In the genomic region with DNA sequence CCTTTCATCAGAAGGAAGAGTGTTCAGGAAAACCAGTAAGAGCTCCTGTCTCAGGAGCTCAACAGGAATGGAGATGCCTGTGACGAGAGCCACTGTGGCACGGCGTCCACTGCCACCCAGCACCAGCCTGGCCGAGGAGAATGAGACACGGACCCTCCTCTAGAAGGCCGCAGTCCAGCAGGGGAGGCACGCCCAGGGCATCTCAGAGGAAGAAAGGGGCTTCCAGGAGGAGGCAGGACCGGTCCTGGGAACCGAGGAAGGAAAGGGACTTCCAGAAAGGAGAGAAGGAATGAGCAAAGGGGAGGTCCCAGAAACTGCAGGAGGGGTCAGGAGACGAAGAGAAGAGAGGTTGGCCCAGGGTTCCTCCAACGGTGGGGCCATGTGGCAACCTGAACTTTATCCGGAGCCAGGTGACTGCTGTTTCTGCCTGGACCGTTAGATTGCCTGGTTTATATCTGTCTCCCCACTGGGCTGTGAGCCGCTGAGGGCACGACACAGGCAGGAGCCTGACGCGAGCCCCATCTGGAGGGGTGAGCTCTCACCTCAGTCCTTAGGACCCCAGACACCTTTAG, we compare ENCODE assay signal across 8 cellular contexts. TPM values are rescaled to one million over a fixed set of nuclear protein-coding genes. Genes with fewer than 3 reads are reported as not detected.
DNase-seq lines count a peak whose midpoint lies in the region; ATAC-seq and TF ChIP-seq lines count a peak whose summit lies in the region.

No MANE protein-coding gene starts in this region.

- peak overlapping the region; percentile 65 for H3K4me3 ChIP-seq in lower lobe of right lung

- H3K27ac Mint-ChIP-seq in activated naive CD8-positive, alpha-beta T cell treated with anti-CD3 and anti-CD28 coated beads for 36 hours: no peak overlapping the region

- no peaks in the 10 kb centered on the region for H3K36me3 ChIP-seq in lower lobe of right lung

- no peaks in the 10 kb centered on the region for H3K9me3 ChIP-seq in lower lobe of right lung

- peaks cover 6% of the 10 kb centered on the region for H3K4me1 ChIP-seq in lower lobe of right lung

- DNase-seq in activated CD8-positive, alpha-beta memory T cell treated with anti-CD3 and anti-CD28 coated beads for 24 hours: peak; percentile 72
- no peak for DNase-seq in activated CD8-positive, alpha-beta memory T cell treated with anti-CD3 and anti-CD28 coated beads, Interleukin-2, amount 50 U/mL, for 4 hours
- DNase-seq in activated naive CD8-positive, alpha-beta T cell treated with anti-CD3 and anti-CD28 coated beads for 36 hours: no peak
- DNase-seq in lower lobe of right lung (no peak), omental fat pad (ENCODE audit: low spot score) (no peak), cerebellar nuclear complex (lab: John Stamatoyannopoulos, UW) (no peak)
- no peak for DNase-seq in activated CD4-positive, CD25-positive, alpha-beta regulatory T cell (lab: John Stamatoyannopoulos, UW)

- peak; percentile 16 for ATAC-seq in HG03432 (IDR thresholded peaks at IDR 0.05; ENCODE audit: unreplicated experiment)
- peak; percentile 18 to 66 for ATAC-seq in lower lobe of right lung
- ATAC-seq in omental fat pad (ENCODE audit: low FRiP score): no peak

- TF ChIP-seq CTCF in lower lobe of right lung (IDR thresholded peaks at IDR 0.05): no peak
- TF ChIP-seq CTCF in omental fat pad (IDR thresholded peaks at IDR 0.05): no peak

- intact Hi-C loops in lower lobe of right lung (cut with DNase I): no loop called here

- no peaks in the 10 kb centered on the region for H3K27me3 Mint-ChIP-seq in activated naive CD8-positive, alpha-beta T cell treated with anti-CD3 and anti-CD28 coated beads for 36 hours

- H3K4me1 Mint-ChIP-seq in activated naive CD8-positive, alpha-beta T cell treated with anti-CD3 and anti-CD28 coated beads for 36 hours: peaks cover 30% of the 10 kb centered on the region

- H3K9me3 Mint-ChIP-seq in activated naive CD8-positive, alpha-beta T cell treated with anti-CD3 and anti-CD28 coated beads for 36 hours: no peaks in the 10 kb centered on the region

- no peaks in the 10 kb centered on the region for H3K27me3 ChIP-seq in lower lobe of right lung (ENCODE audit: low read depth)

- no peaks in the 10 kb centered on the region for H3K36me3 Mint-ChIP-seq in activated naive CD8-positive, alpha-beta T cell treated with anti-CD3 and anti-CD28 coated beads for 36 hours

- H3K27ac ChIP-seq in lower lobe of right lung: peak overlapping the region; percentile 70

- H3K4me3 Mint-ChIP-seq in activated naive CD8-positive, alpha-beta T cell treated with anti-CD3 and anti-CD28 coated beads for 36 hours: peak overlapping the region; percentile 77

RNA-seq across cellular contexts. Expression of a gene that starts 26.8 kb away (rescaled TPM):
- under 1 TPM; 0.18 to 0.64 TPM for total RNA-seq in activated naive CD8-positive, alpha-beta T cell treated with anti-CD3 and anti-CD28 coated beads for 36 hours
- total RNA-seq in lower lobe of right lung (2.4 TPM), omental fat pad (1 to 10 TPM in 2 of 4 donors, under 1 TPM in 2; 0.38 to 2.0 (median 0.98) TPM)
